Comparison of ENCODE assay signal across 12 cellular contexts in the genomic region with DNA sequence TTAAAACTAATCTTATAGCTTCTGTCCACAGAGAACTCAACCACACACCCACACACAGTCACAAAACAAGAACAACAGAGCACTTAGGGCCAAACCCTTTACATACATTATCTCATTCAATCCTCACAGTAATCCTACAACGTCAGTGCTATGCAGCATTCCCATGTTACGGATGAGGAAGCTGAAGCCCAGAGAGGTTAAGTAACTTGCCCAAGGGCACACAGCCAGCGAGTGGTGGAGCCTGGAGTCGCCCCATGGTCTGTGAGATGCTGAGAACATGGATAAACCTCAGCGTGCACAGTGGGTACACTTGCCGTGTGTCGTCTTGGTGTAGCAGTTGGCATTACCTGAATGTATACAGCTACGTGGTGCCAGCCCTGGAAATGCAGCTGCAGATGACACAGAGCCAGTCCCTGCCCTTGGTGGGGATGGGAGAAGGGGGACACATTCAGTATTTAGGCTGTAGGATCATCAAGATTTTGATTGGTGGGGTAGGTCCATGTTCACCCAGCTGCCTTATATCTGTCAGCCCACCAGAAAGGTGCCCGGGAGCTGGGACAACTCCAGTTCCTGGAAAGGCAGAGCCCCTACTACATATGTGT.
"Had no signal": no experiment of that assay in that cellular context is flagged by ENCODE, and none has a peak within 500 bp of the region (broad histone marks: within the 10 kb centered on the region; RNA-seq: fewer than 3 reads in every experiment).

No MANE protein-coding gene starts in this region.

- H3K36me3 ChIP-seq: breast epithelium, lower lobe of right lung, tibial artery had no signal

- H3K4me1 Mint-ChIP-seq: stimulated activated naive B cell treated with anti-CD40 and anti-IgM and Interleukin-4, amounts not matched to agents 10 μg/mL and 1 μg/mL and 100 μg/mL, for 72 hours had no signal

- ATAC-seq: left colon; lower lobe of right lung; stimulated activated naive B cell treated with anti-CD40 and anti-IgM and Interleukin-4, amounts not matched to agents 10 μg/mL and 1 μg/mL and 100 μg/mL, for 72 hours had no signal

- H3K36me3 Mint-ChIP-seq: stimulated activated naive B cell treated with anti-CD40 and anti-IgM and Interleukin-4, amounts not matched to agents 10 μg/mL and 1 μg/mL and 100 μg/mL, for 72 hours had no signal

- H3K9me3 ChIP-seq: breast epithelium, lower lobe of right lung, tibial artery had no signal

- H3K79me2 ChIP-seq: parathyroid adenoma had no signal

- H3K4me3 Mint-ChIP-seq: stimulated activated naive B cell treated with anti-CD40 and anti-IgM and Interleukin-4, amounts not matched to agents 10 μg/mL and 1 μg/mL and 100 μg/mL, for 72 hours had no signal

- H3K27ac ChIP-seq: breast epithelium, parathyroid adenoma, tibial artery had no signal

- H3K9me3 Mint-ChIP-seq: stimulated activated naive B cell treated with anti-CD40 and anti-IgM and Interleukin-4, amounts not matched to agents 10 μg/mL and 1 μg/mL and 100 μg/mL, for 72 hours had no signal

- H3K4me1 ChIP-seq: breast epithelium, tibial artery had no signal

- H3K4me3 ChIP-seq: breast epithelium, lower lobe of right lung, tibial artery had no signal

- H3K27ac Mint-ChIP-seq: stimulated activated naive B cell treated with anti-CD40 and anti-IgM and Interleukin-4, amounts not matched to agents 10 μg/mL and 1 μg/mL and 100 μg/mL, for 72 hours had no signal

- DNase-seq: activated naive CD4-positive, alpha-beta T cell treated with Interleukin-2 at 50 U/mL for 16 hours; activated T-cell treated with anti-CD3 and anti-CD28 coated beads for 4 hours; anterior cingulate cortex; head of caudate nucleus; lower lobe of right lung; stimulated activated CD4-positive, alpha-beta T cell treated with anti-CD3 and anti-CD28 coated beads, Interleukin-15, amount 100 ng/mL, for 24 hours; stimulated activated CD4-positive, alpha-beta T cell treated with anti-CD3 and anti-CD28 coated beads, Interleukin-4, amount 100 ng/mL, for 1 hour; stimulated activated naive B cell treated with anti-CD40 and anti-IgM and Interleukin-4, amounts not matched to agents 10 μg/mL and 1 μg/mL and 100 μg/mL, for 72 hours had no signal
